ENCODE assay signal across 21 cellular contexts in the genomic region with DNA sequence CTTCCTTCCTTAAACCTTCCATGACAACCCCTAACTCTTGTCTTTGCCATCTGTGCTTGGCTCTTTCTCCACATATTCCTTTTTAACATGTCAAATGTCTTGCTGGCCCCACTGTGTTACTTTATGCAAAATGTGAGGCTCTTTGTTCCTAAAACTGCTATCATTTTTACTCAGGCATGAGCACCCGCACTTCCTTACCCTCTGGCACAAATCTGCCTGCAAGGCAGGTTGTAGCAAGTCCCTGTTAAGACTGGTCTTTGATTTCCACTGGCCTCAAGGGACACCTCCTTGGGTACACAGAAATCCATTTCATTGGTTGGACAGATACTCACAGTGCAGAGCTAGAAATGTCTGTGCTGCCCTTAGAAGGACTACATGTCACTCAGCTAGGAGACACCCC.
"Had no signal": no experiment of that assay in that cellular context is flagged by ENCODE, and none has a peak within 500 bp of the region (broad histone marks: within the 10 kb centered on the region; RNA-seq: fewer than 3 reads in every experiment).

No MANE protein-coding gene starts in this region.

- H3K36me3 ChIP-seq: brain microvascular endothelial cell, colonic mucosa, heart right ventricle, left lung, thyroid gland had no signal

- H3K4me3 ChIP-seq: colonic mucosa, heart right ventricle, left lung, thyroid gland had no signal

- H3K9me3 ChIP-seq: colonic mucosa, heart right ventricle, left lung, thyroid gland had no signal

- H3K27ac ChIP-seq: brain microvascular endothelial cell, colonic mucosa, heart right ventricle, left lung, thyroid gland had no signal

- H3K4me1 ChIP-seq: colonic mucosa, heart right ventricle, left lung, thyroid gland had no signal

- DNase-seq: activated CD4-positive, alpha-beta memory T cell treated with anti-CD3 and anti-CD28 coated beads for 36 hours; activated CD4-positive, alpha-beta T cell treated with anti-CD3 and anti-CD28 coated beads for 4 hours; activated naive CD4-positive, alpha-beta T cell treated with Interleukin-2 at 50 U/mL for 16 hours; activated T-cell treated with anti-CD3 and anti-CD28 coated beads for 4 hours; aorta; brain microvascular endothelial cell; colonic mucosa; erythroblast; heart right ventricle; left lung; midbrain; nephron progenitor cell; posterior cingulate gyrus; retina; stimulated activated CD4-positive, alpha-beta T cell treated with anti-CD3 and anti-CD28 coated beads, Interleukin-12 subunit alpha, Interleukin-12 subunit beta, amount 100 ng/mL, for 4 hours; stimulated activated CD4-positive, alpha-beta T cell treated with anti-CD3 and anti-CD28 coated beads, Interleukin-1b, Interleukin-23, amount 100 ng/mL, for 48 hours; stimulated activated CD8-positive, alpha-beta memory T cell treated with anti-CD3 and anti-CD28 coated beads, Interleukin-4, amount 100 ng/mL, for 48 hours; stimulated activated naive CD4-positive, alpha-beta T cell treated with Interleukin-2 at 50 U/mL for 16 hours; thyroid gland had no signal

- ATAC-seq: activated T-helper 17 cell treated with anti-CD3 and anti-CD28 coated beads, Interleukin-2, amount 50 U/mL, for 72 hours; heart right ventricle; left lung; WTC11 had no signal
